In the genomic region with DNA sequence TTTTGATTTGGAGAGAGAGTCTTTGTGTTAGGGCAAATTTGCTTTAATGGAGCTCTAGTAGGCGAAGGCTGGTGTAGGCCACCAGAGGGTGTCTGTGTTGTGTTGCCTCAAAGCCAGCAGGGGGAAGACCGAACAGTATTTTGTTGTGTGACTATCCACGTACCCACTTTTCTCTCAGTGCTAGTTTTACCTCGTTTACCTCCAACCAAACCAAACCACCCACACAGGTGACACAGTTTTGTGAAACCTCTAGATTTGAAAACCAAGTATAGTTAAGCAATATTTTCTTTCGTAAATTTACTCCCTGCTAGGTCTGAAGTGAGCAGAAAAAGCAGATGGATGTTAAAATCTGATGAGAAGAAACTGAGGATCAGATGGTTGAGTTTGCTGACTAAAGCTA, we compare ENCODE assay signal across 8 cellular contexts. TPM values are rescaled to one million over a fixed set of nuclear protein-coding genes. Genes with fewer than 3 reads are reported as not detected.
DNase-seq lines count a peak whose midpoint lies in the region; ATAC-seq, FAIRE-seq and TF ChIP-seq lines count a peak whose summit lies in the region.

No MANE protein-coding gene starts in this region.

- no peaks in the 10 kb centered on the region for H3K27me3 Mint-ChIP-seq in activated T-cell treated with anti-CD3 and anti-CD28 coated beads, Interleukin-2, amount 50 U/mL, for 24 hours
- peaks cover 2% of the 10 kb centered on the region for H3K27me3 Mint-ChIP-seq in nephron progenitor cell (ENCODE audit: low read depth, poor library complexity)

- H3K4me1 Mint-ChIP-seq in activated T-cell treated with anti-CD3 and anti-CD28 coated beads, Interleukin-2, amount 50 U/mL, for 24 hours (ENCODE audit: low read depth), result peaks cover 10% of the 10 kb centered on the region
- H3K4me1 Mint-ChIP-seq in nephron progenitor cell, result peaks cover 16% of the 10 kb centered on the region

- peaks cover 49% of the 10 kb centered on the region for H3K36me3 Mint-ChIP-seq in activated T-cell treated with anti-CD3 and anti-CD28 coated beads, Interleukin-2, amount 50 U/mL, for 24 hours (ENCODE audit: low read depth)
- peaks cover 40% of the 10 kb centered on the region for H3K36me3 Mint-ChIP-seq in nephron progenitor cell (ENCODE audit: low read depth)

- H3K36me3 ChIP-seq in fibroblast of lung (ENCODE audit: control insufficient read depth, insufficient read depth, low read length), result peaks cover 7% of the 10 kb centered on the region

- H3K9ac ChIP-seq in fibroblast of lung (ENCODE audit: insufficient read depth, low read length), result no peak overlapping the region

- H3K9me3 ChIP-seq in fibroblast of lung (ENCODE audit: control insufficient read depth, insufficient read depth, low read depth, low read length), result no peaks in the 10 kb centered on the region

- H3K27ac Mint-ChIP-seq in activated T-cell treated with anti-CD3 and anti-CD28 coated beads, Interleukin-2, amount 50 U/mL, for 24 hours, result peak overlapping the region; percentile 85
- peak overlapping the region; percentile 87 for H3K27ac Mint-ChIP-seq in nephron progenitor cell

- H3K4me3 ChIP-seq in fibroblast of lung (replicated peaks in 1 of 4; ENCODE audit: control extremely low read depth in 1 of 4, insufficient read depth in 1 of 4, low read depth in 3 of 4, low read length in 4 of 4), result no peak overlapping the region

- ATAC-seq in GM18498 (IDR thresholded peaks at IDR 0.05; ENCODE audit: unreplicated experiment), result peak; percentile 75
- peak; percentile 56 for ATAC-seq in HG03558 (IDR thresholded peaks at IDR 0.05; ENCODE audit: extremely low read depth, unreplicated experiment)

- no peaks in the 10 kb centered on the region for H3K27me3 ChIP-seq in fibroblast of lung (ENCODE audit: control insufficient read depth, insufficient read depth, low read length)

- H3K4me2 ChIP-seq in fibroblast of lung (ENCODE audit: extremely low read depth, insufficient read depth, low read length), result no peak overlapping the region

- H3K4me3 Mint-ChIP-seq in activated T-cell treated with anti-CD3 and anti-CD28 coated beads, Interleukin-2, amount 50 U/mL, for 24 hours, result no peak overlapping the region
- H3K4me3 Mint-ChIP-seq in nephron progenitor cell, result no peak overlapping the region

- DNase-seq in NOMO-1 treated with DMSO at 0.1 percent for 48 hours (lab: John Stamatoyannopoulos, UW; ENCODE audit: unreplicated experiment) (peak; percentile 56), fibroblast of lung (ENCODE audit: low read depth in 2 of 2) (peak; percentile 68 to 81), nephron progenitor cell (peak; percentile 38), stromal cell of bone marrow (ENCODE audit: low read depth) (peak; percentile 65)
- peak; percentile 47 for DNase-seq in activated T-cell treated with anti-CD3 and anti-CD28 coated beads, Interleukin-2, amount 50 U/mL, for 24 hours

- H3K4me1 ChIP-seq in fibroblast of lung (ENCODE audit: control insufficient read depth, extremely low read depth, insufficient read depth, low read length), result no peaks in the 10 kb centered on the region

- no peaks in the 10 kb centered on the region for H3K79me2 ChIP-seq in fibroblast of lung (ENCODE audit: control insufficient read depth, insufficient read depth, low read length)

- peak; percentile 96 to 98 for TF ChIP-seq CTCF in fibroblast of lung (conservative IDR thresholded peaks at IDR 0.05 in 1 of 2, IDR thresholded peaks at IDR 0.05 in 1 of 2; ENCODE audit: low read depth in 1 of 2, low read length in 2 of 2)
- peak; percentile 69 for TF ChIP-seq CTCF in nephron progenitor cell (IDR thresholded peaks at IDR 0.05)

- no peaks in the 10 kb centered on the region for H4K20me1 ChIP-seq in fibroblast of lung (ENCODE audit: control insufficient read depth, extremely low read depth, insufficient read depth, low read length)

- peak overlapping the region; percentile 27 for H3K27ac ChIP-seq in fibroblast of lung (ENCODE audit: insufficient read depth, low read length)

- peak overlapping the region; percentile 19 for H2AFZ ChIP-seq in fibroblast of lung (ENCODE audit: low read length)

- FAIRE-seq in A204.1 (lab: Jason Lieb, UNC), result peak; percentile 93

- no peaks in the 10 kb centered on the region for H3K9me3 Mint-ChIP-seq in activated T-cell treated with anti-CD3 and anti-CD28 coated beads, Interleukin-2, amount 50 U/mL, for 24 hours
- no peaks in the 10 kb centered on the region for H3K9me3 Mint-ChIP-seq in nephron progenitor cell

RNA-seq across cellular contexts. Expression of a gene that starts 36.3 kb away (rescaled TPM):
- not detected in 2 replicates for total RNA-seq in fibroblast of lung
- not detected in 2 replicates for polyA plus RNA-seq in fibroblast of lung
- polyA plus RNA-seq in fibroblast of lung (2012), result not detected in 2 replicates
- polyA minus RNA-seq in fibroblast of lung (ENCODE audit: low replicate concordance), result not detected in 2 replicates

RNA-seq across cellular contexts. Expression of a gene that starts 42.5 kb away (rescaled TPM):
- total RNA-seq in fibroblast of lung, result 37.8 and 39.3 TPM in 2 replicates
- polyA plus RNA-seq in fibroblast of lung, result 19.8 and 25.9 TPM in 2 replicates
- polyA plus RNA-seq in fibroblast of lung (2012), result 23.5 and 33.8 TPM in 2 replicates
- polyA minus RNA-seq in fibroblast of lung (ENCODE audit: low replicate concordance), result 27.3 and 27.9 TPM in 2 replicates

RNA-seq across cellular contexts. Expression of a gene that starts 44.3 kb away (rescaled TPM):
- total RNA-seq in fibroblast of lung, result 37.8 and 40.8 TPM in 2 replicates
- polyA plus RNA-seq in fibroblast of lung, result 31.2 and 31.6 TPM in 2 replicates
- polyA plus RNA-seq in fibroblast of lung (2012), result 23.9 and 24.4 TPM in 2 replicates
- 69.0 and 85.2 TPM in 2 replicates for polyA minus RNA-seq in fibroblast of lung (ENCODE audit: low replicate concordance)
